17 cellular contexts compared by ENCODE assay signal in genomic region chr7:81725003-81725402, GRCh38. TPM values are rescaled to one million over a fixed set of nuclear protein-coding genes. Genes with fewer than 3 reads are reported as not detected.
DNase-seq lines count a peak whose midpoint lies in the region; ATAC-seq and TF ChIP-seq lines count a peak whose summit lies in the region.
"Had no signal": no experiment of that assay in that cellular context is flagged by ENCODE, and none has a peak within 500 bp of the region (broad histone marks: within the 10 kb centered on the region; RNA-seq: fewer than 3 reads in every experiment).

No MANE protein-coding gene starts in this region.

- H3K4me3 Mint-ChIP-seq in osteocyte (ENCODE audit: unreplicated experiment) = peak overlapping the region; percentile 7
- H3K4me3 Mint-ChIP-seq: activated CD8-positive, alpha-beta memory T cell treated with anti-CD3 and anti-CD28 coated beads, Interleukin-2, amount 10 ng/mL, durations not matched to agents 7 days and 5 days; central memory CD8-positive, alpha-beta T cell had no signal

- H3K4me1 Mint-ChIP-seq in osteocyte (ENCODE audit: unreplicated experiment) = peaks cover 34% of the 10 kb centered on the region
- H3K4me1 Mint-ChIP-seq: activated CD8-positive, alpha-beta memory T cell treated with anti-CD3 and anti-CD28 coated beads, Interleukin-2, amount 10 ng/mL, durations not matched to agents 7 days and 5 days; central memory CD8-positive, alpha-beta T cell had no signal

- no peaks in the 10 kb centered on the region for H3K79me2 ChIP-seq in PC-3 (ENCODE audit: low read length)

- H3K27ac Mint-ChIP-seq in osteocyte (ENCODE audit: unreplicated experiment) = peak overlapping the region; percentile 92
- H3K27ac Mint-ChIP-seq: activated CD8-positive, alpha-beta memory T cell treated with anti-CD3 and anti-CD28 coated beads, Interleukin-2, amount 10 ng/mL, durations not matched to agents 7 days and 5 days had no signal

- TF ChIP-seq CTCF in PC-3 (conservative IDR thresholded peaks at IDR 0.05; ENCODE audit: low read depth, low read length) (no peak), osteocyte (IDR thresholded peaks at IDR 0.05) (no peak)

- peak overlapping the region; percentile 51 for H3K27ac ChIP-seq in PC-3 (ENCODE audit: low read length)
- H3K27ac ChIP-seq: neutrophil had no signal

- H3K9me3 Mint-ChIP-seq in osteocyte (ENCODE audit: unreplicated experiment) = peaks cover 12% of the 10 kb centered on the region

- no peaks in the 10 kb centered on the region for H3K36me3 ChIP-seq in PC-3 (ENCODE audit: low read depth, low read length)
- H3K36me3 ChIP-seq: transverse colon had no signal

- H3K27me3 Mint-ChIP-seq in osteocyte (ENCODE audit: unreplicated experiment) = no peaks in the 10 kb centered on the region
- H3K27me3 Mint-ChIP-seq: activated CD8-positive, alpha-beta memory T cell treated with anti-CD3 and anti-CD28 coated beads, Interleukin-2, amount 10 ng/mL, durations not matched to agents 7 days and 5 days; central memory CD8-positive, alpha-beta T cell had no signal

- peaks cover 23% of the 10 kb centered on the region for H3K36me3 Mint-ChIP-seq in osteocyte (ENCODE audit: unreplicated experiment)
- H3K36me3 Mint-ChIP-seq: activated CD8-positive, alpha-beta memory T cell treated with anti-CD3 and anti-CD28 coated beads, Interleukin-2, amount 10 ng/mL, durations not matched to agents 7 days and 5 days had no signal

- POLR2A ChIA-PET in PC-3 (lab: Charles Lee; ENCODE audit: unreplicated experiment) = interaction anchor here (0.7 kb wide), 1 partner anchor 17 kb away, joined by 3 read pairs; no protein-coding TSS in a partner anchor

- no peaks in the 10 kb centered on the region for H3K9me2 ChIP-seq in PC-3 (replicated peaks; ENCODE audit: low read length)

- no peak overlapping the region for H3K9ac ChIP-seq in PC-3 (ENCODE audit: low read length)

- no peak overlapping the region for H2AFZ ChIP-seq in PC-3 (ENCODE audit: low read length)

- H3K27me3 ChIP-seq in PC-3 (ENCODE audit: low read length) = no peaks in the 10 kb centered on the region
- H3K27me3 ChIP-seq: neutrophil, transverse colon had no signal

- H3F3A ChIP-seq in PC-3 (ENCODE audit: low read length, unreplicated experiment) = no peaks in the 10 kb centered on the region

- CTCF ChIA-PET in PC-3 (lab: Charles Lee) = interaction anchor here (0.5 to 1.0 kb wide), 4 partner anchors 45 to 567 kb away, joined by 3 to 7 read pairs (median 4); partner anchors contain the start of gene HGF

- H3K4me1 ChIP-seq in PC-3 (ENCODE audit: insufficient read depth, low read length) = peaks cover 30% of the 10 kb centered on the region

- H3K9me3 ChIP-seq in PC-3 (ENCODE audit: low read length) = no peaks in the 10 kb centered on the region
- H3K9me3 ChIP-seq: neutrophil, transverse colon had no signal

- intact Hi-C loops in PC-3 (cut with micrococcal nuclease) = no loop called here

- BruUV-seq in PC-3 (replicated peaks; lab: Mats Ljungman, UMichigan) = no TSS peak

- DNase-seq in AG20443 (ENCODE audit: low spot score) = peak; percentile 11
- DNase-seq in PC-3 = no peak
- peak; percentile 60 for DNase-seq in fibroblast of gingiva (ENCODE audit: low read depth)
- DNase-seq in osteocyte (ENCODE audit: extremely low spot score, unreplicated experiment) = no peak
- DNase-seq in RPMI8226 = no peak
- no peak for DNase-seq in nucleus accumbens (lab: John Stamatoyannopoulos, UW)
- DNase-seq: activated CD8-positive, alpha-beta memory T cell treated with anti-CD3 and anti-CD28 coated beads, Interleukin-2, amount 10 ng/mL, durations not matched to agents 7 days and 5 days; foreskin melanocyte; left cardiac atrium; NCI-H1105; NCI-H526 treated with DMSO at 0.1 percent for 48 hours; stimulated activated naive CD4-positive, alpha-beta T cell treated with Interleukin-2 at 50 U/mL for 16 hours; transverse colon had no signal

- ATAC-seq in PC-3 (peak; percentile 6; the same call in 1 of the 2 replicates), GM18505 (IDR thresholded peaks at IDR 0.05; ENCODE audit: unreplicated experiment) (no peak), HG02623 (IDR thresholded peaks at IDR 0.05; ENCODE audit: unreplicated experiment) (no peak)
- ATAC-seq: activated CD8-positive, alpha-beta memory T cell treated with anti-CD3 and anti-CD28 coated beads, Interleukin-2, amount 10 ng/mL, durations not matched to agents 7 days and 5 days; left cardiac atrium had no signal

- H4K20me1 ChIP-seq in PC-3 (ENCODE audit: low read length) = no peaks in the 10 kb centered on the region

- peak overlapping the region; percentile 22; the same call in 1 of the 2 replicates for H3K4me3 ChIP-seq in PC-3 (ENCODE audit: low read length)
- H3K4me3 ChIP-seq: transverse colon had no signal

- peak overlapping the region; percentile 64 for H3K4me2 ChIP-seq in PC-3 (ENCODE audit: low read length)

- no peak for TF ChIP-seq POLR2A in GM18505 (IDR thresholded peaks at IDR 0.05; ENCODE audit: borderline replicate concordance, extremely low read depth, insufficient read depth, insufficient read length)

RNA-seq across cellular contexts. Expression of gene HGF, which starts 44.8 kb away (rescaled TPM):
- total RNA-seq in PC-3 (2014; rRNA removed) (0.15 TPM in 1 of 2 replicates, not detected in the other), osteocyte (13.9 and 16.0 TPM in 2 replicates)
- total RNA-seq: activated CD8-positive, alpha-beta memory T cell treated with anti-CD3 and anti-CD28 coated beads, Interleukin-2, amount 10 ng/mL, durations not matched to agents 7 days and 5 days had no signal

Comparison
In these comparisons a context has a peak if more than half of its experiments do, and no peak if none do; other contexts are left out.
1. DNase-seq: peak in AG20443 (single experiment) and fibroblast of gingiva (single experiment); none in PC-3 (single experiment), osteocyte (single experiment), RPMI8226 (single experiment) and nucleus accumbens (0 of 56).
2. RNA of gene HGF, which starts 44.8 kb away (total RNA-seq): 13.9 to 16.0 TPM in osteocyte; 0.15 TPM in PC-3; every median in the first group is over 10 times any median in the second.